Comparison of ENCODE assay signal across 8 cellular contexts in the genomic region with DNA sequence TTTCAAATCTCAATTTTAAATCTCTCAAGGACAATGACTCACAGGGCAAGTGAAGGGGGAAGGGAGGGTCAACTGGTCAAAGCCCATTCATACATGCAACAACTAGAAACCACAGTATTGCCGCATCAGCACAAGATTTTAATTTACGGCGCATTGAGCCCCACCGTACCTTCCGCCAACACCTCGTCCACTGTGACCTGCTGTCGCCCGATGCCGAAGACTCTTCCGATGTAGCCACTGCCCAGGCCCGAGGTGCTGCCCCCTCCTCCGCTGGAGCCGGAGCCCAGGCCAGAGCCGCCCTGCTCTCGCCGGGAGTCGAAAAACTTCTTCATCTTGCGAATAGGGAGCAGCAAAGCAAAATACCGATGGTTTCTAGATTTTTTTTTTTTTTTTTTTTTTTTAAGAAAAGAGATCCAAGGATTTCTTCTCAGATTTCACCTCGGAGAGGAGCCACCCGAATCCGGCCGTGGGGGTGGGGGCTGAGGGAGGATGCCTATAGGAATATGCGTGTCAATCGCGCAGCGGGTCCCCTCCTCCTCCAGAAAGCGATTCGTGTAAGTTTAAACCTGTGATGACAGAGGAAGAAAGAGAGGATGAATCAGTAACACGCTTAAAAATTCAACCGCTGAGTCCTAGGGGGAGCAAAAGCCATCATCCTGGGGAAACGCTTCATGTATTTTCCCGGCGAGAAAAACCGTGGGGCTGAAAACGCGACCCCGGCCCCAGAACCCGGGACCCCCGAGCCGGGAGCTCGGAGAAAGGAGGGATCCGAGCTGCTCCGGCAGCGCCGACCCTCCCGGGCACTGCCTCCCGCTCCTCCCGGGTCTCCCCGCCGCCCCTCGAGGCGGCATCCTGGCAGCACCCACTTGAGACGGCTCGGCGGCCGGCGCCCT. TPM values are rescaled to one million over a fixed set of nuclear protein-coding genes. Genes with fewer than 3 reads are reported as not detected.
DNase-seq lines count a peak whose midpoint lies in the region; FAIRE-seq and TF ChIP-seq lines count a peak whose summit lies in the region.

No MANE protein-coding gene starts in this region.

- 0 to 1% methylated on average over 22 to 58 of the region's 58 CpGs for WGBS in endodermal cell (ENCODE audit: insufficient coverage in 1 of 2, insufficient read length in 1 of 2), 2 experiments

- DNase-seq in AML-193 (lab: John Stamatoyannopoulos, UW) = peak; percentile 62 to 69
- DNase-seq in H54 (ENCODE audit: insufficient read length, low spot score) = peak; percentile 44
- DNase-seq in NCI-H774 (lab: John Stamatoyannopoulos, UW) = peak; percentile 7
- peak; percentile 88 for DNase-seq in activated CD8-positive, alpha-beta memory T cell treated with anti-CD3 and anti-CD28 coated beads for 24 hours
- peak; percentile 79 for DNase-seq in endodermal cell
- peak; percentile 78 for DNase-seq in stimulated activated CD8-positive, alpha-beta memory T cell treated with anti-CD3 and anti-CD28 coated beads, Interleukin-4, amount 100 ng/mL, for 48 hours
- DNase-seq in NCI-H1048 (lab: John Stamatoyannopoulos, UW) = no peak

- no peaks in the 10 kb centered on the region for H3K27me3 Mint-ChIP-seq in endodermal cell (ENCODE audit: insufficient read depth)

- no peak for TF ChIP-seq CTCF in endodermal cell (conservative IDR thresholded peaks at IDR 0.05)

- 0 out of 2 replicates have a peak, but pooled peaks have one; percentile 21 for TF ChIP-seq POLR2A in H54 (IDR thresholded peaks at IDR 0.05; ENCODE audit: low read depth, low read length)

- H3K36me3 ChIP-seq in endodermal cell (ENCODE audit: control insufficient read depth, insufficient read depth, low read length) = no peaks in the 10 kb centered on the region

- H3K4me3 Mint-ChIP-seq in endodermal cell = peak overlapping the region; percentile 91

- H3K9me3 Mint-ChIP-seq in endodermal cell = no peaks in the 10 kb centered on the region

- H3K4me1 ChIP-seq in endodermal cell (ENCODE audit: control insufficient read depth, insufficient read depth, low read length) (peaks cover 3% of the 10 kb centered on the region), mononuclear cell (ENCODE audit: insufficient read depth, low read length) (peaks cover 78% of the 10 kb centered on the region)

- H3K27ac Mint-ChIP-seq in endodermal cell = peak overlapping the region; percentile 93

- H3K4me1 Mint-ChIP-seq in endodermal cell = peaks cover 46% of the 10 kb centered on the region

- H3K27ac ChIP-seq in endodermal cell (ENCODE audit: low read depth, low read length) = peak overlapping the region; percentile 72

- H3K9me3 ChIP-seq in endodermal cell (ENCODE audit: control insufficient read depth, low read length) (no peaks in the 10 kb centered on the region), mononuclear cell (ENCODE audit: low read depth, low read length) (no peaks in the 10 kb centered on the region)

- no peaks in the 10 kb centered on the region for H3K36me3 Mint-ChIP-seq in endodermal cell (ENCODE audit: low read depth)

- H3K27me3 ChIP-seq in endodermal cell (ENCODE audit: control insufficient read depth, insufficient read depth, low read length, poor library complexity, severe bottlenecking) (no peaks in the 10 kb centered on the region), mononuclear cell (ENCODE audit: insufficient read depth, low read length) (no peaks in the 10 kb centered on the region)

- H3K4me3 ChIP-seq in endodermal cell (ENCODE audit: low read length) = peak overlapping the region; percentile 91
- H3K4me3 ChIP-seq in mononuclear cell (ENCODE audit: low read length) = peak overlapping the region; percentile 90

- H3K9ac ChIP-seq in endodermal cell (ENCODE audit: extremely low read depth, low read length, poor library complexity, severe bottlenecking) = peak overlapping the region; percentile 73

- FAIRE-seq in H54 (lab: Jason Lieb, UNC) = peak; percentile 67

RNA-seq across cellular contexts. Expression of gene AAK1, which starts 0.6 kb away (rescaled TPM):
- total RNA-seq in endodermal cell (10 to 100 TPM; 29.2 to 34.7 TPM), mononuclear cell (118 TPM)
- 21.3 TPM for polyA plus RNA-seq in endodermal cell (2013, experiment 1 of 2)
- 20.5 TPM for polyA plus RNA-seq in endodermal cell (2013, experiment 2 of 2)
